In genomic region chr5:60699549-60700346, GRCh38 we compare ENCODE assay signal across 1 cellular context.
TF ChIP-seq lines count a peak whose summit lies in the region.

DEPDC1B (minus strand) TSS chr5:60700166; CDS start chr5:60700093, 73 bp downstream.

TF ChIP-seq in GM12878, 131 proteins besides CTCF, POLR2A, EP300 and RAD21 (continued from another document):
- TF ChIP-seq IRF4 (IDR thresholded peaks at IDR 0.05; ENCODE audit: low read depth, low read length) (0 out of 2 replicates have a peak, but pooled peaks have one; percentile 11), ATF7 (IDR thresholded peaks at IDR 0.05; ENCODE audit: low read depth) (no peak), BHLHE40 (IDR thresholded peaks at IDR 0.05; ENCODE audit: borderline replicate concordance in 1 of 2, low read depth in 2 of 2, low read length in 1 of 2) (peak; percentile 11 to 77; a peak in 3 of 4 replicates), ZBTB33 (IDR thresholded peaks at IDR 0.05) (no peak), ZNF687 (IDR thresholded peaks at IDR 0.05) (no peak), BACH1 (IDR thresholded peaks at IDR 0.05; ENCODE audit: borderline replicate concordance) (no peak), DPF2 (IDR thresholded peaks at IDR 0.05) (0 out of 2 replicates have a peak, but pooled peaks have one; percentile 42), ZNF24 (IDR thresholded peaks at IDR 0.05) (no peak), TCF12 (IDR thresholded peaks at IDR 0.05; ENCODE audit: low read depth, low read length) (0 out of 2 replicates have a peak, but pooled peaks have one; percentile 46), CEBPB (IDR thresholded peaks at IDR 0.05; ENCODE audit: borderline replicate concordance in 1 of 2, low read depth in 2 of 2, low read length in 2 of 2) (no peak), NR2C2 (IDR thresholded peaks at IDR 0.05; ENCODE audit: borderline replicate concordance, control insufficient read depth, insufficient read length, low read depth) (no peak), SMAD1 (IDR thresholded peaks at IDR 0.05; ENCODE audit: low read depth, partially characterized antibody) (no peak), SMAD5 (IDR thresholded peaks at IDR 0.05; ENCODE audit: low read depth) (no peak), TAF1 (IDR thresholded peaks at IDR 0.05; ENCODE audit: borderline replicate concordance, low read depth, low read length) (peak; percentile 43; the same call in 1 of the 2 replicates), SPI1 (IDR thresholded peaks at IDR 0.05; ENCODE audit: borderline replicate concordance, insufficient read depth, low read depth, low read length) (no peak), USF1 (IDR thresholded peaks at IDR 0.05; ENCODE audit: borderline replicate concordance, extremely low read length, insufficient read depth, low read depth, low read length) (no peak), KDM1A (IDR thresholded peaks at IDR 0.05; ENCODE audit: borderline replicate concordance) (no peak), CHD1 (IDR thresholded peaks at IDR 0.05; ENCODE audit: low read depth, low read length) (no peak), BCLAF1 (IDR thresholded peaks at IDR 0.05) (no peak), REST (IDR thresholded peaks at IDR 0.05; ENCODE audit: low read depth, low read length) (no peak), NR2F1 (conservative IDR thresholded peaks at IDR 0.05) (peak; percentile 44; the same call in 1 of the 2 replicates)
- TF ChIP-seq, protein P1, sequence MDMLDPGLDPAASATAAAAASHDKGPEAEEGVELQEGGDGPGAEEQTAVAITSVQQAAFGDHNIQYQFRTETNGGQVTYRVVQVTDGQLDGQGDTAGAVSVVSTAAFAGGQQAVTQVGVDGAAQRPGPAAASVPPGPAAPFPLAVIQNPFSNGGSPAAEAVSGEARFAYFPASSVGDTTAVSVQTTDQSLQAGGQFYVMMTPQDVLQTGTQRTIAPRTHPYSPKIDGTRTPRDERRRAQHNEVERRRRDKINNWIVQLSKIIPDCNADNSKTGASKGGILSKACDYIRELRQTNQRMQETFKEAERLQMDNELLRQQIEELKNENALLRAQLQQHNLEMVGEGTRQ (IDR thresholded peaks at IDR 0.05; ENCODE audit: borderline replicate concordance, low read depth, low read length) = no peak
- TF ChIP-seq, protein P2, sequence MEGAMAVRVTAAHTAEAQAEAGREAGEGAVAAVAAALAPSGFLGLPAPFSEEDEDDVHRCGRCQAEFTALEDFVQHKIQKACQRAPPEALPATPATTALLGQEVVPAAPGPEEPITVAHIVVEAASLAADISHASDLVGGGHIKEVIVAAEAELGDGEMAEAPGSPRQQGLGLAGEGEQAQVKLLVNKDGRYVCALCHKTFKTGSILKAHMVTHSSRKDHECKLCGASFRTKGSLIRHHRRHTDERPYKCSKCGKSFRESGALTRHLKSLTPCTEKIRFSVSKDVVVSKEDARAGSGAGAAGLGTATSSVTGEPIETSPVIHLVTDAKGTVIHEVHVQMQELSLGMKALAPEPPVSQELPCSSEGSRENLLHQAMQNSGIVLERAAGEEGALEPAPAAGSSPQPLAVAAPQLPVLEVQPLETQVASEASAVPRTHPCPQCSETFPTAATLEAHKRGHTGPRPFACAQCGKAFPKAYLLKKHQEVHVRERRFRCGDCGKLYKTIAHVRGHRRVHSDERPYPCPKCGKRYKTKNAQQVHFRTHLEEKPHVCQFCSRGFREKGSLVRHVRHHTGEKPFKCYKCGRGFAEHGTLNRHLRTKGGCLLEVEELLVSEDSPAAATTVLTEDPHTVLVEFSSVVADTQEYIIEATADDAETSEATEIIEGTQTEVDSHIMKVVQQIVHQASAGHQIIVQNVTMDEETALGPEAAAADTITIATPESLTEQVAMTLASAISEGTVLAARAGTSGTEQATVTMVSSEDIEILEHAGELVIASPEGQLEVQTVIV (IDR thresholded peaks at IDR 0.05; ENCODE audit: borderline replicate concordance, partially characterized antibody) = no peak
